In genomic region chr16:28362600-28362999, GRCh38 we compare ENCODE assay signal across 8 cellular contexts. TPM values are rescaled to one million over a fixed set of nuclear protein-coding genes. Genes with fewer than 3 reads are reported as not detected.
DNase-seq lines count a peak whose midpoint lies in the region; TF ChIP-seq lines count a peak whose summit lies in the region.
"Not testable (repeated sequence)": the region's sequence is repeated elsewhere in the genome, so short reads cannot be mapped to it uniquely, and the experiment has no call there.
"Had no signal": no experiment of that assay in that cellular context is flagged by ENCODE, and none has a peak within 500 bp of the region (broad histone marks: within the 10 kb centered on the region; RNA-seq: fewer than 3 reads in every experiment).

No MANE protein-coding gene starts in this region.

- BruUV-seq in Caco-2 (replicated peaks; lab: Mats Ljungman, UMichigan) = TSS peak; percentile 36
- BruUV-seq in OCI-LY7 (replicated peaks; lab: Mats Ljungman, UMichigan) = not testable (repeated sequence)

- H3K79me2 ChIP-seq in OCI-LY7 (ENCODE audit: insufficient read depth, low read depth, low read length) = not testable (repeated sequence)

- not testable (repeated sequence) for H3K4me1 Mint-ChIP-seq in Caco-2 (ENCODE audit: low read depth, unreplicated experiment); activated CD4-positive, alpha-beta T cell treated with anti-CD3 and anti-CD28 coated beads, Interleukin-2, amount 10 ng/mL, durations not matched to agents 24 days and 14 days

- H3K27ac ChIP-seq in OCI-LY7 (ENCODE audit: low read depth, low read length, poor library complexity, severe bottlenecking) = peak overlapping the region; percentile 37
- H3K27ac ChIP-seq in sigmoid colon = not testable (repeated sequence)

- H3K4me2 ChIP-seq in OCI-LY7 (ENCODE audit: low read length) = not testable (repeated sequence)

- H3K27me3 Mint-ChIP-seq in Caco-2 (ENCODE audit: insufficient read depth, unreplicated experiment); activated CD4-positive, alpha-beta T cell treated with anti-CD3 and anti-CD28 coated beads, Interleukin-2, amount 10 ng/mL, durations not matched to agents 24 days and 14 days: not testable (repeated sequence)

- WGBS in sigmoid colon, 2 donors = 83 to 98% methylated on average over 2 of the region's 5 CpGs

- not testable (repeated sequence) for H3K4me3 ChIP-seq in Caco-2 (ENCODE audit: low read depth, low read length); OCI-LY7 (ENCODE audit: low read depth, low read length, poor library complexity, severe bottlenecking); epithelial cell of esophagus (ENCODE audit: low read length); sigmoid colon

- H4K20me1 ChIP-seq in OCI-LY7 (ENCODE audit: insufficient read depth, low read length) = not testable (repeated sequence)

- H2AFZ ChIP-seq in OCI-LY7 (ENCODE audit: low read length) = not testable (repeated sequence)

- H3K27me3 ChIP-seq in Caco-2 (replicated peaks; ENCODE audit: control insufficient read depth, insufficient read depth, low read length); sigmoid colon: not testable (repeated sequence)

- CTCF ChIA-PET in Caco-2 (lab: Charles Lee); OCI-LY7 (lab: Charles Lee; ENCODE audit: unreplicated experiment): not testable (repeated sequence)

- not testable (repeated sequence) for H3K27ac Mint-ChIP-seq in Caco-2 (ENCODE audit: unreplicated experiment); activated CD4-positive, alpha-beta T cell treated with anti-CD3 and anti-CD28 coated beads, Interleukin-2, amount 10 ng/mL, durations not matched to agents 24 days and 14 days

- not testable (repeated sequence) for H3K36me3 Mint-ChIP-seq in Caco-2 (ENCODE audit: insufficient read depth, unreplicated experiment); activated CD4-positive, alpha-beta T cell treated with anti-CD3 and anti-CD28 coated beads, Interleukin-2, amount 10 ng/mL, durations not matched to agents 24 days and 14 days (ENCODE audit: low read depth)

- H3K4me3 Mint-ChIP-seq in Caco-2 (ENCODE audit: unreplicated experiment); activated CD4-positive, alpha-beta T cell treated with anti-CD3 and anti-CD28 coated beads, Interleukin-2, amount 10 ng/mL, durations not matched to agents 24 days and 14 days: not testable (repeated sequence)

- H3K4me1 ChIP-seq in Caco-2, sigmoid colon: not testable (repeated sequence)
- H3K4me1 ChIP-seq in OCI-LY7 (ENCODE audit: insufficient read depth, low read length, poor library complexity, severe bottlenecking) = peaks cover 11% of the 10 kb centered on the region

- not testable (repeated sequence) for TF ChIP-seq CTCF in Caco-2 (IDR thresholded peaks at IDR 0.05; ENCODE audit: insufficient read depth in 1 of 2, low read depth in 1 of 2, low read length in 1 of 2, severe bottlenecking in 1 of 2, unreplicated experiment in 1 of 2); OCI-LY7 (conservative IDR thresholded peaks at IDR 0.05; ENCODE audit: low read length); epithelial cell of esophagus (IDR thresholded peaks at IDR 0.05; ENCODE audit: insufficient read depth, low read depth, low read length, missing control alignments); sigmoid colon (IDR thresholded peaks at IDR 0.05)

- not testable (repeated sequence) for DNase-seq in Caco-2
- peak; percentile 0 for DNase-seq in OCI-LY7 (ENCODE audit: low spot score)
- peak; percentile 54 for DNase-seq in activated CD4-positive, alpha-beta T cell treated with anti-CD3 and anti-CD28 coated beads, Interleukin-2, amount 10 ng/mL, durations not matched to agents 24 days and 14 days
- peak; percentile 43 for DNase-seq in epithelial cell of esophagus (ENCODE audit: low read depth)
- DNase-seq in islet precursor cell = peak; percentile 8
- DNase-seq in sigmoid colon = peak; percentile 49
- peak; percentile 45 for DNase-seq in ureter (ENCODE audit: low spot score)

- H3K9me3 ChIP-seq in Caco-2; OCI-LY7 (ENCODE audit: low read length); sigmoid colon: not testable (repeated sequence)

- intact Hi-C loops in Caco-2 (cut with micrococcal nuclease; ENCODE audit: unreplicated experiment); OCI-LY7 (cut with micrococcal nuclease; ENCODE audit: unreplicated experiment); activated CD4-positive, alpha-beta T cell treated with anti-CD3 and anti-CD28 coated beads, Interleukin-2, amount 10 ng/mL, durations not matched to agents 24 days and 14 days (cut with micrococcal nuclease); sigmoid colon (cut with DNase I): not testable (repeated sequence)

- TF ChIP-seq EP300 in sigmoid colon (IDR thresholded peaks at IDR 0.05) = not testable (repeated sequence)

- not testable (repeated sequence) for TF ChIP-seq POLR2A in sigmoid colon (IDR thresholded peaks at IDR 0.05)

- H3K9me2 ChIP-seq in OCI-LY7 (ENCODE audit: insufficient read depth, low read length) = not testable (repeated sequence)

- POLR2A ChIA-PET in Caco-2 (lab: Charles Lee); OCI-LY7 (lab: Charles Lee): not testable (repeated sequence)

- H3K9me3 Mint-ChIP-seq in Caco-2 (ENCODE audit: unreplicated experiment); activated CD4-positive, alpha-beta T cell treated with anti-CD3 and anti-CD28 coated beads, Interleukin-2, amount 10 ng/mL, durations not matched to agents 24 days and 14 days: not testable (repeated sequence)

- H3K36me3 ChIP-seq in Caco-2 (ENCODE audit: control insufficient read depth, insufficient read depth, low read length); OCI-LY7 (ENCODE audit: insufficient read depth, low read length); sigmoid colon: not testable (repeated sequence)

RNA-seq across cellular contexts. Expression of gene NPIPB6, which starts 0.7 kb away (rescaled TPM):
- total RNA-seq in Caco-2 (2022) = 1.4 and 1.9 TPM in 2 replicates
- 5.0 and 5.3 TPM in 2 replicates for total RNA-seq in OCI-LY7 (2014; rRNA removed; shearing (Covaris generic))
- total RNA-seq in OCI-LY7 (2022) = 12.1 and 16.1 TPM in 2 replicates
- total RNA-seq in activated CD4-positive, alpha-beta T cell treated with anti-CD3 and anti-CD28 coated beads, Interleukin-2, amount 10 ng/mL, durations not matched to agents 24 days and 14 days = 3.0 and 3.2 TPM in 2 replicates
- 1 to 10 TPM in 3 of 4 donors, not detected in 1; 2.1 to 4.1 (median 3.4) TPM for total RNA-seq in sigmoid colon
- 1 to 10 TPM in 1 of 3 donors, under 1 TPM in 1, not detected in 1; 0.60 to 1.1 TPM for polyA plus RNA-seq in sigmoid colon
- 7.2 TPM for total RNA-seq in ureter
- total RNA-seq: A172 had no signal

RNA-seq across cellular contexts. Expression of gene EIF3CL, which starts 41.0 kb away (rescaled TPM):
- total RNA-seq in Caco-2 (2022) (20.4 and 44.6 TPM in 2 replicates), OCI-LY7 (2022) (71.1 and 139 TPM in 2 replicates), sigmoid colon (100 to 1,000 TPM; 107 to 235 (median 116) TPM), ureter (88.3 TPM)
- total RNA-seq in OCI-LY7 (2014; rRNA removed; shearing (Covaris generic)) = 73.3 and 120 TPM in 2 replicates
- total RNA-seq in activated CD4-positive, alpha-beta T cell treated with anti-CD3 and anti-CD28 coated beads, Interleukin-2, amount 10 ng/mL, durations not matched to agents 24 days and 14 days = 174 and 212 TPM in 2 replicates
- polyA plus RNA-seq in sigmoid colon = 10 to 100 TPM; 46.2 to 54.6 (median 48.5) TPM
